In genomic region chr15:56957812-56958406, GRCh38 we compare ENCODE assay signal across 1 cellular context.
TF ChIP-seq lines count a peak whose summit lies in the region.

No MANE protein-coding gene starts in this region.

TF ChIP-seq in HepG2, 621 proteins besides CTCF, POLR2A, EP300 and RAD21 (continued from another document):
- 0 out of 2 replicates have a peak, but pooled peaks have one; percentile 18 for TF ChIP-seq HNF1B (CRISPR knock-in tag; IDR thresholded peaks at IDR 0.05)
- TF ChIP-seq SOX6 (IDR thresholded peaks at IDR 0.05), result no peak
- TF ChIP-seq SOX6 (CRISPR knock-in tag; IDR thresholded peaks at IDR 0.05), result peak; percentile 59; the same call in 1 of the 2 replicates
- TF ChIP-seq RNF2 (conservative IDR thresholded peaks at IDR 0.05; ENCODE audit: low read depth), result no peak
- no peak for TF ChIP-seq ZNF318 (CRISPR knock-in tag; IDR thresholded peaks at IDR 0.05)
- no peak for TF ChIP-seq FOXK2 (IDR thresholded peaks at IDR 0.05)
- no peak for TF ChIP-seq FOXO4 (CRISPR knock-in tag; conservative IDR thresholded peaks at IDR 0.05)
